In the genomic region with DNA sequence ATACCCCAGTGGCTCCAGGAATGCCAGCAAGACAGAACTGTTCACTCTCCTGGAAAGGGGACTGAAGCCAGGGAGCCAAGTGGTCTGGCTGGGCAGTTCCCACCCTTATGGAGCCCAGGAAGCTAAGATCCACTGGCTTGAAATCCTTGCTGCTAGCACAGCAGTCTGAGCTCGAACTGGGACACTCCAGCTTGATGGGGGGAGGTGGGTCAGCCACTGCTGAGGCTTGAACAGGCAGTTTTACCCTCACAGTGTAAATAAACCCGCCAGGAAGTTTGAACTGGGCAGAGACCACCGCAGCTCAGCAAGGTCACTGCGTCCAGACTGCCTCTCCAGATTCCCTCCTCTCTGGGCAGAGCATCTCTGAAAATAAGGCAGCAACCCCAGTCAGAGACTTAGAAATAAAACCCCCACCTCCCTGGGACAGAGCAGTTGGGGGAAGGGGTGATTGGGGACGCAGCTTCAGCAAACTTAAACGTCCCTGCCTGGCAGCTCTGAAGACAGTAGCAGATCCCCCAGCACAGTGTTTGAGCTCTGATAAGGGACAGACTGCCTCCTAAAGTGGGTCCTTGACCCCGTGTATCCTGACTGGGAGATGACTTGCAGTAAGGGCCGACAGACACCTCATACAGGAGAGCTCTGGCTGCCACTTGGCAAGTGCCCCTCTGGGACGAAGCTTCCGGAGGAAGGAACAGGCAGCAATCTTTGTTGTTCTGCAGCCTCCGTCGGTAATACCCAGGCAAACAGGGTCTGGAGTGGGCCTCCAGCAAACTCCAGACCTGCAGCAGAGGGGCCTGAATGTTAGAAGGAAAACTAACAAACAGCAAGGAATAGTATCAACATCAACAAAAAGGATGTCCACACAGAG, we compare ENCODE assay signal across 11 cellular contexts.
"Had no signal": no experiment of that assay in that cellular context is flagged by ENCODE, and none has a peak within 500 bp of the region (broad histone marks: within the 10 kb centered on the region; RNA-seq: fewer than 3 reads in every experiment).

No MANE protein-coding gene starts in this region.

- ATAC-seq: activated T-helper 17 cell treated with anti-CD3 and anti-CD28 coated beads, Interleukin-2, amount 50 U/mL, for 72 hours; foreskin keratinocyte; stimulated activated memory B cell treated with anti-CD40 and anti-IgM and Interleukin-4, amounts not matched to agents 10 μg/mL and 1 μg/mL and 100 μg/mL, for 72 hours had no signal

- H3K36me3 ChIP-seq: ovary, transverse colon had no signal

- H3K4me3 ChIP-seq: ovary, transverse colon had no signal

- DNase-seq: activated CD4-positive, alpha-beta T cell treated with anti-CD3 and anti-CD28 coated beads, Interleukin-2, amount 50 U/mL, for 48 hours; activated naive CD4-positive, alpha-beta T cell treated with Interleukin-2 at 50 U/mL for 16 hours; anterior cingulate cortex; effector memory CD4-positive, alpha-beta T cell; foreskin keratinocyte; kidney glomerular epithelial cell; ovary; stimulated activated CD4-positive, alpha-beta T cell treated with anti-CD3 and anti-CD28 coated beads, Interleukin-2, amount 100 ng/mL, for 48 hours; transverse colon had no signal

- H3K27ac ChIP-seq: foreskin keratinocyte, ovary, transverse colon had no signal

- H3K9me3 ChIP-seq: ovary, transverse colon had no signal

- H3K4me1 ChIP-seq: foreskin keratinocyte, transverse colon had no signal

- H3K27me3 ChIP-seq: foreskin keratinocyte, ovary, transverse colon had no signal
